21 cellular contexts compared by ENCODE assay signal in the genomic region with DNA sequence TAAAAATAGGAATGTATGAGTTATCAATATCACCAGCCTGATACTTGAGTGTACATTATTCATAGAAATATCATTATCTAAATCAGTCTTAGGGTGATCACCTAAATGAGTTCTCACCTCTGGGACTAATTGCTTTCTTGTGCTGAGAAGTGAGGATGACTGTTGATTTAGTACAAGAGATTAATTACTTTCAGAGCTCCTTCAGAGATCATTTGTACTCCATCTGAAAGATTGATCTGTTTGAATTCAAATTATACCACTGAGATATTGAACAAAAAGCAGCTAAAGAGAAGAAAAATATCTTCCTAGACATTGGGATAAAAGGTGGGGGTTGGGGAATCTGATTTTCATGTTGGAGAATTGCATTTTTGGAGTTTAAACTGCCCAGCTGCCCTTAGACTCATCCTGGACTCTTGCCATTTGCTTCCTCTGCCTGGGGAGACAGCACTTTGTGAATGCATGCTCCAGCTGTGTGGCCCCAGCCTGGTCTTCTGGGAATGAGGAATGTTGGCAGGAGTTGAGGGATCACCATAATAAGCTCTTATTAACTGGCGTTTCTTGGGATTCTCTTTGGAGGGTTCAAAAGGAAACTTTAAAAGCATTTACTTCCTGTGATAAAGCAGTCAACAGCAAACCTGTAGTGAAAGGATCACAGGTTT. TPM values are rescaled to one million over a fixed set of nuclear protein-coding genes. Genes with fewer than 3 reads are reported as not detected.
DNase-seq lines count a peak whose midpoint lies in the region; ATAC-seq, FAIRE-seq and TF ChIP-seq lines count a peak whose summit lies in the region.
"Had no signal": no experiment of that assay in that cellular context is flagged by ENCODE, and none has a peak within 500 bp of the region (broad histone marks: within the 10 kb centered on the region; RNA-seq: fewer than 3 reads in every experiment).

No MANE protein-coding gene starts in this region.

- H3K27ac ChIP-seq in K562 (ENCODE audit: extremely low read depth, low read depth, low read length), result peak overlapping the region; percentile 51
- no peak overlapping the region for H3K27ac ChIP-seq in mesendoderm (ENCODE audit: low read depth, low read length)
- H3K27ac ChIP-seq: coronary artery, esophagus muscularis mucosa, thoracic aorta had no signal

- no peak for TF ChIP-seq EP300 in K562 (IDR thresholded peaks at IDR 0.05; ENCODE audit: low read length)

- H2AK5ac ChIP-seq in mesendoderm (ENCODE audit: low read length), result no peak overlapping the region

- no peak overlapping the region for H3K4ac ChIP-seq in mesendoderm (ENCODE audit: low read depth, low read length)

- H3K9me3 ChIP-seq in K562 (replicated peaks; ENCODE audit: control insufficient read depth, insufficient read depth, low read depth, low read length), result no peaks in the 10 kb centered on the region
- H3K9me3 ChIP-seq: esophagus muscularis mucosa, thoracic aorta had no signal

- H3K9ac ChIP-seq in K562 (ENCODE audit: insufficient read depth in 1 of 2, low read depth in 2 of 2, low read length in 2 of 2) (peak overlapping the region; percentile 37 to 75; a peak in 3 of 4 replicates), mesendoderm (ENCODE audit: low read length) (no peak overlapping the region)

- in situ Hi-C loops in K562 (cut with MboI), result no loop called here

- BruUV-seq in K562 (replicated peaks; lab: Mats Ljungman, UMichigan), result no TSS peak

- no peaks in the 10 kb centered on the region for H3K36me3 ChIP-seq in K562 (ENCODE audit: control insufficient read depth, insufficient read depth, low read length)
- no peaks in the 10 kb centered on the region for H3K36me3 ChIP-seq in mesendoderm (ENCODE audit: control insufficient read depth, insufficient read depth, low read length)
- H3K36me3 ChIP-seq: esophagus muscularis mucosa, thoracic aorta had no signal

- POLR2A ChIA-PET in K562 (lab: Yijun Ruan, JAX), result interaction anchor here (1.0 to 3.3 kb wide), 2 partner anchors 13 to 28 kb away, joined by 4 to 19 read pairs; a partner anchor contains a TSS

- no peaks in the 10 kb centered on the region for H3K79me1 ChIP-seq in mesendoderm (ENCODE audit: low read length)

- no peak for FAIRE-seq in K562 (lab: Jason Lieb, UNC)

- DNase-seq in AG10803 (ENCODE audit: low read depth) (peak; percentile 56), HFF-Myc (ENCODE audit: extremely low read depth, low read depth) (peak; percentile 24), K562 (ENCODE audit: extremely low read depth in 1 of 4, low spot score in 3 of 4) (peak in 1 of 4 experiments; percentile 51), mesendoderm (peak; percentile 28), NCI-H146 (lab: John Stamatoyannopoulos, UW) (no peak), activated gamma-delta T cell treated with Interleukin-2 at 50 U/mL for 16 hours (no peak), NCI-H526 (lab: John Stamatoyannopoulos, UW) (no peak)
- DNase-seq: activated CD8-positive, alpha-beta T cell treated with anti-CD3 and anti-CD28 coated beads, Interleukin-2, amount 10 ng/mL, durations not matched to agents 7 days and 5 days; Calu3; GOT3; naive B cell; NCI-H1092 treated with DMSO at 0.1 percent for 48 hours; NCI-H446 treated with DMSO at 0.1 percent for 48 hours; PC-3; stimulated activated CD4-positive, alpha-beta T cell treated with anti-CD3 and anti-CD28 coated beads, Interleukin-2, amount 100 ng/mL, for 24 hours; SW 1271 had no signal

- CTCF ChIA-PET in K562 (lab: Yijun Ruan, JAX; ENCODE audit: low intra/inter-chr PET ratio), result no interaction called here

- H3K4me2 ChIP-seq in K562 (ENCODE audit: insufficient read depth, low read length) (peak overlapping the region; percentile 0; the same call in 1 of the 2 replicates), mesendoderm (ENCODE audit: low read length) (no peak overlapping the region)

- no peak overlapping the region for H2BK5ac ChIP-seq in mesendoderm (ENCODE audit: low read length)

- no peaks in the 10 kb centered on the region for H3K79me2 ChIP-seq in K562 (ENCODE audit: control insufficient read depth, insufficient read depth, low read length)
- no peaks in the 10 kb centered on the region for H3K79me2 ChIP-seq in mesendoderm (ENCODE audit: control insufficient read depth, insufficient read depth, low read length)

- no peaks in the 10 kb centered on the region for H3K9me1 ChIP-seq in K562 (ENCODE audit: control insufficient read depth, insufficient read depth, low read length)

- no peak overlapping the region for H3K23ac ChIP-seq in mesendoderm (ENCODE audit: low read length)

- no peak overlapping the region for H4K5ac ChIP-seq in mesendoderm (ENCODE audit: low read length)

- no peak overlapping the region for H2BK15ac ChIP-seq in mesendoderm (replicated peaks; ENCODE audit: low read depth)

- no peak overlapping the region for H4K8ac ChIP-seq in mesendoderm (ENCODE audit: low read depth, low read length)

- H3K4me1 ChIP-seq in K562 (replicated peaks in 1 of 2; ENCODE audit: control insufficient read depth in 2 of 2, insufficient read depth in 2 of 2, low read length in 2 of 2) (peaks cover 23 to 56% of the 10 kb centered on the region in 2 experiments), mesendoderm (ENCODE audit: control insufficient read depth, low read depth, low read length) (no peaks in the 10 kb centered on the region)
- H3K4me1 ChIP-seq: esophagus muscularis mucosa had no signal

- TF ChIP-seq POLR2A in K562 (conservative IDR thresholded peaks at IDR 0.05), result no peak

- H2BK120ac ChIP-seq in mesendoderm (ENCODE audit: low read depth, low read length), result no peak overlapping the region

- TF ChIP-seq CTCF in AG10803 (conservative IDR thresholded peaks at IDR 0.05; ENCODE audit: low read length), result no peak
- no peak for TF ChIP-seq CTCF in HFF-Myc (IDR thresholded peaks at IDR 0.05; ENCODE audit: low read depth, low read length, missing control alignments)
- TF ChIP-seq CTCF in K562 (IDR thresholded peaks at IDR 0.05 in 2 of 3, conservative IDR thresholded peaks at IDR 0.05 in 1 of 3; ENCODE audit: insufficient read depth in 2 of 3, low read depth in 1 of 3, low read length in 3 of 3), result no peak

- no peak overlapping the region for H3K18ac ChIP-seq in mesendoderm (ENCODE audit: low read length)

- intact Hi-C loops in K562 (cut with micrococcal nuclease), result no loop called here

- H4K20me1 ChIP-seq in K562 (replicated peaks; ENCODE audit: control insufficient read depth, insufficient read depth, low read length), result no peaks in the 10 kb centered on the region

- no peak overlapping the region for H3K56ac ChIP-seq in mesendoderm (ENCODE audit: low read length)

- peak overlapping the region; percentile 81 for H2AFZ ChIP-seq in K562 (ENCODE audit: low read depth, low read length)

- no peak for TF ChIP-seq RAD21 in K562 (CRISPR knock-in tag; conservative IDR thresholded peaks at IDR 0.05 in 1 of 2, IDR thresholded peaks at IDR 0.05 in 1 of 2)

- H3K27me3 ChIP-seq in K562 (ENCODE audit: control insufficient read depth in 2 of 2, insufficient read depth in 2 of 2, low read length in 2 of 2) (no peaks in the 10 kb centered on the region), mesendoderm (ENCODE audit: insufficient read depth, low read length, poor library complexity) (no peaks in the 10 kb centered on the region)
- H3K27me3 ChIP-seq: esophagus muscularis mucosa had no signal

- WGBS in K562 (ENCODE audit: insufficient coverage, low coverage, missing lambda C conversion rate), result 0% methylated on average over 1 of the region's 1 CpG
- WGBS in mesendoderm (ENCODE audit: extremely low coverage, insufficient coverage, low lambda C conversion rate), result no CpG with 5 or more reads among the region's 1 CpG

- ATAC-seq in K562, result no peak
- no peak for ATAC-seq in GM21528 (IDR thresholded peaks at IDR 0.05; ENCODE audit: low FRiP score, unreplicated experiment)
- ATAC-seq: activated CD8-positive, alpha-beta T cell treated with anti-CD3 and anti-CD28 coated beads, Interleukin-2, amount 10 ng/mL, durations not matched to agents 7 days and 5 days; left lobe of liver; PC-3 had no signal

- H3K4me3 ChIP-seq in AG10803 (ENCODE audit: low read length) (no peak overlapping the region), HFF-Myc (replicated peaks; ENCODE audit: low read depth, low read length) (no peak overlapping the region), K562 (no peak overlapping the region), mesendoderm (ENCODE audit: low read length) (no peak overlapping the region)
- H3K4me3 ChIP-seq: coronary artery, esophagus muscularis mucosa, thoracic aorta had no signal

RNA-seq across cellular contexts. Expression of a gene that starts 19.7 kb away (rescaled TPM):
- 37.0 and 45.9 TPM in 2 replicates for total RNA-seq in K562 (2011; cell fraction: chromatin; rRNA removed; ENCODE audit: low replicate concordance)
- 20.3 and 21.8 TPM in 2 replicates for total RNA-seq in K562 (2011; cell fraction: nucleolus; rRNA removed)
- total RNA-seq in K562 (2011; cell fraction: nucleoplasm; rRNA removed), result 24.5 and 28.1 TPM in 2 replicates
- total RNA-seq in K562 (2014; rRNA removed), result 11.9 and 12.4 TPM in 2 replicates
- 13.6 and 14.0 TPM in 2 replicates for total RNA-seq in K562 (2014; rRNA removed; fragmentation: Illumina TruSeq; extraction: Trizol)
- 18.7 TPM in 2 replicates for total RNA-seq in K562 (2015; rRNA removed; fragmentation: Illumina TruSeq; extraction: Trizol)
- total RNA-seq in K562 (2021), result 12.2 and 12.4 TPM in 2 replicates
- 15.2 and 19.4 TPM in 2 replicates for polyA plus RNA-seq in K562 (2011; rRNA removed)
- polyA plus RNA-seq in K562 (2011; cell fraction: cytosol; rRNA removed), result 6.8 and 10.4 TPM in 2 replicates
- 42.5 and 50.0 TPM in 2 replicates for polyA plus RNA-seq in K562 (2011; cell fraction: nucleus; rRNA removed)
- 11.7 and 11.9 TPM in 2 replicates for polyA plus RNA-seq in K562 (2012)
- 10.9 and 13.2 TPM in 2 replicates for polyA plus RNA-seq in K562 (2014; fragmentation: Illumina TruSeq; extraction: Trizol)
- 10 to 100 TPM; 14.7 to 21.8 TPM for polyA plus RNA-seq in K562 (2014; fragmentation: Nextera tagmentation; extraction: Ambion mirVana)
- polyA plus RNA-seq in K562 (2014; rRNA removed), result 20.8 and 21.6 TPM in 2 replicates
- polyA minus RNA-seq in K562 (2011; rRNA and poly(A)+ RNA removed), result 21.3 and 22.7 TPM in 2 replicates
- polyA minus RNA-seq in K562 (2011; cell fraction: cytosol; rRNA and poly(A)+ RNA removed), result 5.0 and 5.8 TPM in 2 replicates
- polyA minus RNA-seq in K562 (2011; cell fraction: nucleus; rRNA and poly(A)+ RNA removed), result 8.5 and 12.0 TPM in 2 replicates
- 3.3 TPM for polyA plus RNA-seq in mesendoderm (2013, experiment 1 of 2)
- polyA plus RNA-seq in mesendoderm (2013, experiment 2 of 2), result 3.5 TPM

RNA-seq across cellular contexts. Expression of a gene that starts 27.5 kb away (rescaled TPM):
- total RNA-seq in K562 (2011; cell fraction: chromatin; rRNA removed; ENCODE audit: low replicate concordance), result 236 and 421 TPM in 2 replicates
- 304 and 320 TPM in 2 replicates for total RNA-seq in K562 (2011; cell fraction: nucleolus; rRNA removed)
- 263 and 277 TPM in 2 replicates for total RNA-seq in K562 (2011; cell fraction: nucleoplasm; rRNA removed)
- total RNA-seq in K562 (2014; rRNA removed) (55.9 and 63.3 TPM in 2 replicates), K562 (2014; rRNA removed; fragmentation: Illumina TruSeq; extraction: Trizol) (20.5 and 27.3 TPM in 2 replicates), K562 (2015; rRNA removed; fragmentation: Illumina TruSeq; extraction: Trizol) (40.1 and 43.3 TPM in 2 replicates), K562 (2021) (62.9 and 73.7 TPM in 2 replicates)
- polyA plus RNA-seq in K562 (2011; rRNA removed) (84.9 and 129 TPM in 2 replicates), K562 (2014; fragmentation: Illumina TruSeq; extraction: Trizol) (59.9 and 69.6 TPM in 2 replicates), K562 (2014; fragmentation: Nextera tagmentation; extraction: Ambion mirVana) (10 to 100 TPM in 1 of 2 experiments, 1 to 10 TPM in 1; 8.4 to 10.5 TPM), K562 (2014; rRNA removed) (141 and 143 TPM in 2 replicates)
- polyA plus RNA-seq in K562 (2011; cell fraction: cytosol; rRNA removed), result 100 and 109 TPM in 2 replicates
- 1,169 and 1,324 TPM in 2 replicates for polyA plus RNA-seq in K562 (2011; cell fraction: nucleus; rRNA removed)
- 58.7 and 101 TPM in 2 replicates for polyA plus RNA-seq in K562 (2012)
- polyA minus RNA-seq in K562 (2011; rRNA and poly(A)+ RNA removed), result 26.6 and 29.0 TPM in 2 replicates
- polyA minus RNA-seq in K562 (2011; cell fraction: cytosol; rRNA and poly(A)+ RNA removed), result 9.8 and 20.9 TPM in 2 replicates
- polyA minus RNA-seq in K562 (2011; cell fraction: nucleus; rRNA and poly(A)+ RNA removed), result 114 and 127 TPM in 2 replicates
- 15.1 TPM for polyA plus RNA-seq in mesendoderm (2013, experiment 1 of 2)
- polyA plus RNA-seq in mesendoderm (2013, experiment 2 of 2), result 15.0 TPM

RNA-seq across cellular contexts. Expression of a gene that starts 48.3 kb away (rescaled TPM):
- 34.4 and 79.5 TPM in 2 replicates for total RNA-seq in K562 (2011; cell fraction: chromatin; rRNA removed; ENCODE audit: low replicate concordance)
- 65.9 and 72.4 TPM in 2 replicates for total RNA-seq in K562 (2011; cell fraction: nucleolus; rRNA removed)
- total RNA-seq in K562 (2011; cell fraction: nucleoplasm; rRNA removed), result 48.4 and 53.1 TPM in 2 replicates
- total RNA-seq in K562 (2014; rRNA removed) (40.0 and 54.3 TPM in 2 replicates), K562 (2014; rRNA removed; fragmentation: Illumina TruSeq; extraction: Trizol) (11.9 and 12.3 TPM in 2 replicates), K562 (2015; rRNA removed; fragmentation: Illumina TruSeq; extraction: Trizol) (18.7 and 18.9 TPM in 2 replicates), K562 (2021) (57.9 and 61.2 TPM in 2 replicates)
- polyA plus RNA-seq in K562 (2011; rRNA removed) (50.6 and 51.5 TPM in 2 replicates), K562 (2014; fragmentation: Illumina TruSeq; extraction: Trizol) (20.3 and 24.1 TPM in 2 replicates), K562 (2014; fragmentation: Nextera tagmentation; extraction: Ambion mirVana) (1 to 10 TPM; 1.9 to 3.1 TPM), K562 (2014; rRNA removed) (39.9 and 40.8 TPM in 2 replicates)
- polyA plus RNA-seq in K562 (2011; cell fraction: cytosol; rRNA removed), result 71.7 and 126 TPM in 2 replicates
- 54.1 and 88.1 TPM in 2 replicates for polyA plus RNA-seq in K562 (2011; cell fraction: nucleus; rRNA removed)
- polyA plus RNA-seq in K562 (2012), result 32.4 and 38.9 TPM in 2 replicates
- 34.0 and 51.2 TPM in 2 replicates for polyA minus RNA-seq in K562 (2011; rRNA and poly(A)+ RNA removed)
- polyA minus RNA-seq in K562 (2011; cell fraction: cytosol; rRNA and poly(A)+ RNA removed), result 40.2 and 43.1 TPM in 2 replicates
- 39.4 and 43.4 TPM in 2 replicates for polyA minus RNA-seq in K562 (2011; cell fraction: nucleus; rRNA and poly(A)+ RNA removed)
- 19.2 TPM for polyA plus RNA-seq in mesendoderm (2013, experiment 1 of 2)
- polyA plus RNA-seq in mesendoderm (2013, experiment 2 of 2), result 18.9 TPM

Comparison
In these comparisons a context has a peak if more than half of its experiments do, and no peak if none do; other contexts are left out.
1. DNase-seq: peak in AG10803 (single experiment), HFF-Myc (single experiment) and mesendoderm (single experiment); none in NCI-H146 (single experiment), activated gamma-delta T cell treated with Interleukin-2 at 50 U/mL for 16 hours (single experiment) and NCI-H526 (0 of 2).